ENCODE assay signal across 23 cellular contexts in genomic region chr6:158608221-158608620, GRCh38.
"Had no signal": no experiment of that assay in that cellular context is flagged by ENCODE, and none has a peak within 500 bp of the region (broad histone marks: within the 10 kb centered on the region; RNA-seq: fewer than 3 reads in every experiment).

No MANE protein-coding gene starts in this region.

- H3K27me3 ChIP-seq: colonic mucosa, esophagus squamous epithelium, right atrium auricular region, sigmoid colon, stomach, thyroid gland, upper lobe of left lung had no signal

- DNase-seq: effector CD8-positive, alpha-beta T cell; erythroblast; esophagus squamous epithelium; foreskin melanocyte; hypothalamus; immature natural killer cell; mammary epithelial cell; mesendoderm; nephron progenitor cell; nucleus accumbens; sigmoid colon; stimulated activated CD4-positive, alpha-beta T cell treated with anti-CD3 and anti-CD28 coated beads, Interleukin-2, amount 100 ng/mL, for 24 hours; stimulated activated CD4-positive, alpha-beta T cell treated with anti-CD3 and anti-CD28 coated beads, Interleukin-4, amount 100 ng/mL, for 24 hours; stimulated activated naive CD4-positive, alpha-beta T cell treated with Interleukin-2 at 50 U/mL for 16 hours; stomach; thyroid gland; upper lobe of left lung had no signal

- H3K4me3 Mint-ChIP-seq: dendritic cell treated with granulocyte-macrophage colony-stimulating factor and Interleukin-4, amounts not matched to agents 40 ng/mL and 50 ng/mL, for 4 days; immature natural killer cell; naive thymus-derived CD8-positive, alpha-beta T cell; nephron progenitor cell; stimulated activated effector memory CD8-positive, alpha-beta T cell treated with anti-CD3 and anti-CD28 coated beads, Interleukin-12 subunit alpha, Interleukin-12 subunit beta, amount 100 ng/mL, for 72 hours had no signal

- H3K27ac ChIP-seq: colonic mucosa, esophagus squamous epithelium, prostate gland, sigmoid colon, stomach, thyroid gland, upper lobe of left lung had no signal

- H3K27me3 Mint-ChIP-seq: dendritic cell treated with granulocyte-macrophage colony-stimulating factor and Interleukin-4, amounts not matched to agents 40 ng/mL and 50 ng/mL, for 4 days; naive thymus-derived CD8-positive, alpha-beta T cell had no signal

- H3K9me3 ChIP-seq: colonic mucosa, esophagus squamous epithelium, prostate gland, right atrium auricular region, sigmoid colon, stomach, thyroid gland, upper lobe of left lung had no signal

- H3K27ac Mint-ChIP-seq: dendritic cell treated with granulocyte-macrophage colony-stimulating factor and Interleukin-4, amounts not matched to agents 40 ng/mL and 50 ng/mL, for 4 days; nephron progenitor cell; stimulated activated effector memory CD8-positive, alpha-beta T cell treated with anti-CD3 and anti-CD28 coated beads, Interleukin-12 subunit alpha, Interleukin-12 subunit beta, amount 100 ng/mL, for 72 hours had no signal

- H3K4me1 ChIP-seq: colonic mucosa, esophagus squamous epithelium, prostate gland, sigmoid colon had no signal

- H3K9me3 Mint-ChIP-seq: dendritic cell treated with granulocyte-macrophage colony-stimulating factor and Interleukin-4, amounts not matched to agents 40 ng/mL and 50 ng/mL, for 4 days; immature natural killer cell; naive thymus-derived CD8-positive, alpha-beta T cell; nephron progenitor cell; stimulated activated effector memory CD8-positive, alpha-beta T cell treated with anti-CD3 and anti-CD28 coated beads, Interleukin-12 subunit alpha, Interleukin-12 subunit beta, amount 100 ng/mL, for 72 hours had no signal

- H3K4me3 ChIP-seq: colonic mucosa, esophagus squamous epithelium, prostate gland, right atrium auricular region, sigmoid colon, stomach, thyroid gland, upper lobe of left lung had no signal

- ATAC-seq: naive thymus-derived CD8-positive, alpha-beta T cell; stimulated activated effector memory CD8-positive, alpha-beta T cell treated with anti-CD3 and anti-CD28 coated beads, Interleukin-12 subunit alpha, Interleukin-12 subunit beta, amount 100 ng/mL, for 72 hours had no signal
